In genomic region chr13:109160357-109160756, GRCh38 we compare ENCODE assay signal across 16 cellular contexts.
DNase-seq lines count a peak whose midpoint lies in the region; ATAC-seq and TF ChIP-seq lines count a peak whose summit lies in the region.
"Had no signal": no experiment of that assay in that cellular context is flagged by ENCODE, and none has a peak within 500 bp of the region (broad histone marks: within the 10 kb centered on the region; RNA-seq: fewer than 3 reads in every experiment).

No MANE protein-coding gene starts in this region.

- H3K9me3 Mint-ChIP-seq in activated naive CD4-positive, alpha-beta T cell treated with anti-CD3 and anti-CD28 coated beads, Interleukin-2, amount 10 ng/mL, durations not matched to agents 7 days and 5 days: no peaks in the 10 kb centered on the region
- H3K9me3 Mint-ChIP-seq: HFFc6 had no signal

- H3K9ac ChIP-seq in OCI-LY3 (ENCODE audit: low read length): no peak overlapping the region

- H3K4me1 ChIP-seq in OCI-LY3 (ENCODE audit: low read length) (peaks cover 55% of the 10 kb centered on the region), left ventricle myocardium inferior (peaks cover 7% of the 10 kb centered on the region)

- H3K36me3 ChIP-seq in OCI-LY3 (replicated peaks; ENCODE audit: low read depth, low read length) (no peaks in the 10 kb centered on the region), left ventricle myocardium inferior (no peaks in the 10 kb centered on the region)
- H3K36me3 ChIP-seq: SJSA1, thoracic aorta had no signal

- peaks cover 50% of the 10 kb centered on the region for H3K27me3 ChIP-seq in OCI-LY3 (ENCODE audit: low read depth, low read length)
- H3K27me3 ChIP-seq in left ventricle myocardium inferior (ENCODE audit: low read depth): no peaks in the 10 kb centered on the region
- H3K27me3 ChIP-seq: SJSA1 had no signal

- CTCF ChIA-PET in activated naive CD4-positive, alpha-beta T cell treated with anti-CD3 and anti-CD28 coated beads, Interleukin-2, amount 10 ng/mL, durations not matched to agents 7 days and 5 days (lab: Charles Lee): no interaction called here

- peak overlapping the region; percentile 85 for H3K4me2 ChIP-seq in OCI-LY3 (ENCODE audit: low read length)

- H3K27ac Mint-ChIP-seq in activated naive CD4-positive, alpha-beta T cell treated with anti-CD3 and anti-CD28 coated beads, Interleukin-2, amount 10 ng/mL, durations not matched to agents 7 days and 5 days: no peak overlapping the region
- H3K27ac Mint-ChIP-seq: activated CD4-positive, alpha-beta T cell treated with anti-CD3 and anti-CD28 coated beads for 36 hours; CD4-positive, CD25-positive, alpha-beta regulatory T cell; HFFc6 had no signal

- H3K9me3 ChIP-seq in OCI-LY3 (ENCODE audit: insufficient read depth, low read length): no peaks in the 10 kb centered on the region
- no peaks in the 10 kb centered on the region for H3K9me3 ChIP-seq in left ventricle myocardium inferior (replicated peaks)
- H3K9me3 ChIP-seq: SJSA1, thoracic aorta had no signal

- peaks cover 8% of the 10 kb centered on the region for H3K4me1 Mint-ChIP-seq in activated naive CD4-positive, alpha-beta T cell treated with anti-CD3 and anti-CD28 coated beads, Interleukin-2, amount 10 ng/mL, durations not matched to agents 7 days and 5 days
- H3K4me1 Mint-ChIP-seq: CD4-positive, CD25-positive, alpha-beta regulatory T cell had no signal

- no peak for DNase-seq in activated CD4-positive, alpha-beta T cell treated with anti-CD3 and anti-CD28 coated beads for 1 hour
- DNase-seq in activated naive CD4-positive, alpha-beta T cell treated with anti-CD3 and anti-CD28 coated beads, Interleukin-2, amount 10 ng/mL, durations not matched to agents 7 days and 5 days: no peak
- DNase-seq in left ventricle myocardium inferior (no peak), NCI-H1417 treated with DMSO at 0.1 percent for 48 hours (lab: John Stamatoyannopoulos, UW) (no peak)
- DNase-seq: activated CD4-positive, alpha-beta T cell treated with anti-CD3 and anti-CD28 coated beads for 36 hours; activated gamma-delta T cell; CD4-positive, CD25-positive, alpha-beta regulatory T cell; HFFc6; NCI-H345 had no signal

- H4K20me1 ChIP-seq in OCI-LY3 (ENCODE audit: insufficient read depth, low read length): no peaks in the 10 kb centered on the region

- H3K36me3 Mint-ChIP-seq in activated naive CD4-positive, alpha-beta T cell treated with anti-CD3 and anti-CD28 coated beads, Interleukin-2, amount 10 ng/mL, durations not matched to agents 7 days and 5 days: no peaks in the 10 kb centered on the region
- H3K36me3 Mint-ChIP-seq: CD4-positive, CD25-positive, alpha-beta regulatory T cell had no signal

- peak overlapping the region; percentile 49 for H3K27ac ChIP-seq in OCI-LY3 (ENCODE audit: low read length)
- H3K27ac ChIP-seq in left ventricle myocardium inferior (replicated peaks): no peak overlapping the region
- H3K27ac ChIP-seq: SJSA1 had no signal

- H3K27me3 Mint-ChIP-seq in activated naive CD4-positive, alpha-beta T cell treated with anti-CD3 and anti-CD28 coated beads, Interleukin-2, amount 10 ng/mL, durations not matched to agents 7 days and 5 days: peaks cover 17% of the 10 kb centered on the region
- H3K27me3 Mint-ChIP-seq: CD4-positive, CD25-positive, alpha-beta regulatory T cell had no signal

- intact Hi-C loops in left ventricle myocardium inferior (cut with micrococcal nuclease): no loop called here

- H2AFZ ChIP-seq in OCI-LY3 (ENCODE audit: low read depth, low read length): no peak overlapping the region

- TF ChIP-seq CTCF in OCI-LY3 (IDR thresholded peaks at IDR 0.05; ENCODE audit: low read depth, low read length) (no peak), left ventricle myocardium inferior (IDR thresholded peaks at IDR 0.05; ENCODE audit: borderline replicate concordance) (no peak)

- H3K4me3 ChIP-seq in OCI-LY3 (ENCODE audit: low read length) (peak overlapping the region; percentile 50), left ventricle myocardium inferior (no peak overlapping the region)
- H3K4me3 ChIP-seq: SJSA1, thoracic aorta had no signal

- H3K79me2 ChIP-seq in OCI-LY3 (ENCODE audit: low read length): no peaks in the 10 kb centered on the region

- ATAC-seq in GM18520 (IDR thresholded peaks at IDR 0.05; ENCODE audit: unreplicated experiment) (peak; percentile 17), GM21515 (IDR thresholded peaks at IDR 0.05; ENCODE audit: unreplicated experiment) (peak; percentile 36), HG03066 (IDR thresholded peaks at IDR 0.05; ENCODE audit: low read depth, unreplicated experiment) (peak; percentile 35)
- ATAC-seq: activated CD4-positive, alpha-beta T cell treated with anti-CD3 and anti-CD28 coated beads for 36 hours; sciatic nerve had no signal

- no peak overlapping the region for H3K4me3 Mint-ChIP-seq in activated naive CD4-positive, alpha-beta T cell treated with anti-CD3 and anti-CD28 coated beads, Interleukin-2, amount 10 ng/mL, durations not matched to agents 7 days and 5 days
- H3K4me3 Mint-ChIP-seq: activated CD4-positive, alpha-beta T cell treated with anti-CD3 and anti-CD28 coated beads for 36 hours; CD4-positive, CD25-positive, alpha-beta regulatory T cell; HFFc6 had no signal
